In the genomic region with DNA sequence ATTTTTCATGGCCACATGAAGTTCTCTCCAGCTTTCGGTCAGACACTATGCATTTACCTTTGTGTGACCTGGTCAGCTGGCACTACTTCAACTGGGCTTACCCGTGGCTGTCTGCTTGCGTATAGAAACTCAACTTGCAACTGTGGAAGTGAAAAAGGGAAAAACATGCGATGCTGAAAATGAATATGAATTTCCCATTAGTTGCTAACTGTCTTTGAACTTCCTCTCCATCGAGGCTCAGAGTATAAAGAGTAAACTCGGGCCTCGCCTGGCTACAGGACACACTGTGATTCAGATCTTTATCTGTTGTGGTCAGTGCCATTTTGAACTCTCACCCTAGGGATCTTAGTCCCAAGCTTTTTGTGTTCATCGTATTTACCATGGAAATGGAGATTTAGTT, we compare ENCODE assay signal across 2 cellular contexts.
TF ChIP-seq lines count a peak whose summit lies in the region.

No MANE protein-coding gene starts in this region.

TF ChIP-seq in HepG2, 621 proteins besides CTCF, POLR2A, EP300 and RAD21:
- TF ChIP-seq TBX3 (IDR thresholded peaks at IDR 0.05; ENCODE audit: borderline replicate concordance), result no peak
- no peak for TF ChIP-seq NR2C2 (CRISPR knock-in tag; IDR thresholded peaks at IDR 0.05; ENCODE audit: borderline replicate concordance)
- peak; percentile 13; the same call in 1 of the 2 replicates for TF ChIP-seq TCF7 (IDR thresholded peaks at IDR 0.05; ENCODE audit: low read depth)
- no peak for TF ChIP-seq ZBTB20 (CRISPR knock-in tag; IDR thresholded peaks at IDR 0.05; ENCODE audit: borderline replicate concordance, low read depth)
- no peak for TF ChIP-seq ZNF777 (CRISPR knock-in tag; IDR thresholded peaks at IDR 0.05)
- TF ChIP-seq ZNF644 (CRISPR knock-in tag; IDR thresholded peaks at IDR 0.05; ENCODE audit: low read depth), result 0 out of 2 replicates have a peak, but pooled peaks have one; percentile 55
- TF ChIP-seq, protein P1, sequence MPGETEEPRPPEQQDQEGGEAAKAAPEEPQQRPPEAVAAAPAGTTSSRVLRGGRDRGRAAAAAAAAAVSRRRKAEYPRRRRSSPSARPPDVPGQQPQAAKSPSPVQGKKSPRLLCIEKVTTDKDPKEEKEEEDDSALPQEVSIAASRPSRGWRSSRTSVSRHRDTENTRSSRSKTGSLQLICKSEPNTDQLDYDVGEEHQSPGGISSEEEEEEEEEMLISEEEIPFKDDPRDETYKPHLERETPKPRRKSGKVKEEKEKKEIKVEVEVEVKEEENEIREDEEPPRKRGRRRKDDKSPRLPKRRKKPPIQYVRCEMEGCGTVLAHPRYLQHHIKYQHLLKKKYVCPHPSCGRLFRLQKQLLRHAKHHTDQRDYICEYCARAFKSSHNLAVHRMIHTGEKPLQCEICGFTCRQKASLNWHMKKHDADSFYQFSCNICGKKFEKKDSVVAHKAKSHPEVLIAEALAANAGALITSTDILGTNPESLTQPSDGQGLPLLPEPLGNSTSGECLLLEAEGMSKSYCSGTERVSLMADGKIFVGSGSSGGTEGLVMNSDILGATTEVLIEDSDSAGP (CRISPR knock-in tag; IDR thresholded peaks at IDR 0.05; ENCODE audit: borderline replicate concordance), result no peak
- TF ChIP-seq, protein P2, sequence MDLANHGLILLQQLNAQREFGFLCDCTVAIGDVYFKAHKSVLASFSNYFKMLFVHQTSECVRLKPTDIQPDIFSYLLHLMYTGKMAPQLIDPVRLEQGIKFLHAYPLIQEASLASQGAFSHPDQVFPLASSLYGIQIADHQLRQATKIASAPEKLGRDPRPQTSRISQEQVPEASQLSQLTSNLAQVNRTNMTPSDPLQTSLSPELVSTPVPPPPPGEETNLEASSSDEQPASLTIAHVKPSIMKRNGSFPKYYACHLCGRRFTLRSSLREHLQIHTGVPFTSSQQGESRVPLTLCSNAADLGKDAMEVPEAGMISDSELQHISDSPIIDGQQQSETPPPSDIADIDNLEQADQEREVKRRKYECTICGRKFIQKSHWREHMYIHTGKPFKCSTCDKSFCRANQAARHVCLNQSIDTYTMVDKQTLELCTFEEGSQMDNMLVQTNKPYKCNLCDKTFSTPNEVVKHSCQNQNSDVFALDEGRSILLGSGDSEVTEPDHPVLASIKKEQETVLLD (CRISPR knock-in tag; IDR thresholded peaks at IDR 0.05; ENCODE audit: low read depth), result no peak
- TF ChIP-seq, protein P3, sequence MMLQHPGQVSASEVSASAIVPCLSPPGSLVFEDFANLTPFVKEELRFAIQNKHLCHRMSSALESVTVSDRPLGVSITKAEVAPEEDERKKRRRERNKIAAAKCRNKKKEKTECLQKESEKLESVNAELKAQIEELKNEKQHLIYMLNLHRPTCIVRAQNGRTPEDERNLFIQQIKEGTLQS (CRISPR knock-in tag; IDR thresholded peaks at IDR 0.05), result no peak
- TF ChIP-seq ZNF383 (CRISPR knock-in tag; IDR thresholded peaks at IDR 0.05; ENCODE audit: borderline replicate concordance), result no peak
- TF ChIP-seq ZNF556 (CRISPR knock-in tag; IDR thresholded peaks at IDR 0.05; ENCODE audit: borderline replicate concordance), result no peak
- TF ChIP-seq, protein P4, sequence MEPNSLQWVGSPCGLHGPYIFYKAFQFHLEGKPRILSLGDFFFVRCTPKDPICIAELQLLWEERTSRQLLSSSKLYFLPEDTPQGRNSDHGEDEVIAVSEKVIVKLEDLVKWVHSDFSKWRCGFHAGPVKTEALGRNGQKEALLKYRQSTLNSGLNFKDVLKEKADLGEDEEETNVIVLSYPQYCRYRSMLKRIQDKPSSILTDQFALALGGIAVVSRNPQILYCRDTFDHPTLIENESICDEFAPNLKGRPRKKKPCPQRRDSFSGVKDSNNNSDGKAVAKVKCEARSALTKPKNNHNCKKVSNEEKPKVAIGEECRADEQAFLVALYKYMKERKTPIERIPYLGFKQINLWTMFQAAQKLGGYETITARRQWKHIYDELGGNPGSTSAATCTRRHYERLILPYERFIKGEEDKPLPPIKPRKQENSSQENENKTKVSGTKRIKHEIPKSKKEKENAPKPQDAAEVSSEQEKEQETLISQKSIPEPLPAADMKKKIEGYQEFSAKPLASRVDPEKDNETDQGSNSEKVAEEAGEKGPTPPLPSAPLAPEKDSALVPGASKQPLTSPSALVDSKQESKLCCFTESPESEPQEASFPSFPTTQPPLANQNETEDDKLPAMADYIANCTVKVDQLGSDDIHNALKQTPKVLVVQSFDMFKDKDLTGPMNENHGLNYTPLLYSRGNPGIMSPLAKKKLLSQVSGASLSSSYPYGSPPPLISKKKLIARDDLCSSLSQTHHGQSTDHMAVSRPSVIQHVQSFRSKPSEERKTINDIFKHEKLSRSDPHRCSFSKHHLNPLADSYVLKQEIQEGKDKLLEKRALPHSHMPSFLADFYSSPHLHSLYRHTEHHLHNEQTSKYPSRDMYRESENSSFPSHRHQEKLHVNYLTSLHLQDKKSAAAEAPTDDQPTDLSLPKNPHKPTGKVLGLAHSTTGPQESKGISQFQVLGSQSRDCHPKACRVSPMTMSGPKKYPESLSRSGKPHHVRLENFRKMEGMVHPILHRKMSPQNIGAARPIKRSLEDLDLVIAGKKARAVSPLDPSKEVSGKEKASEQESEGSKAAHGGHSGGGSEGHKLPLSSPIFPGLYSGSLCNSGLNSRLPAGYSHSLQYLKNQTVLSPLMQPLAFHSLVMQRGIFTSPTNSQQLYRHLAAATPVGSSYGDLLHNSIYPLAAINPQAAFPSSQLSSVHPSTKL (CRISPR knock-in tag; IDR thresholded peaks at IDR 0.05), result 0 out of 2 replicates have a peak, but pooled peaks have one; percentile 11
- TF ChIP-seq RBM22 (optimal IDR thresholded peaks at IDR 0.05; ENCODE audit: low read length), result no peak

TF ChIP-seq in GM12878, 131 proteins besides CTCF, POLR2A, EP300 and RAD21 (continues in another document):
- peak; percentile 19; the same call in 1 of the 2 replicates for TF ChIP-seq IKZF1 (conservative IDR thresholded peaks at IDR 0.05)
- TF ChIP-seq POLR2AphosphoS5 (IDR thresholded peaks at IDR 0.05; ENCODE audit: low read length), result no peak
- TF ChIP-seq, protein P5, sequence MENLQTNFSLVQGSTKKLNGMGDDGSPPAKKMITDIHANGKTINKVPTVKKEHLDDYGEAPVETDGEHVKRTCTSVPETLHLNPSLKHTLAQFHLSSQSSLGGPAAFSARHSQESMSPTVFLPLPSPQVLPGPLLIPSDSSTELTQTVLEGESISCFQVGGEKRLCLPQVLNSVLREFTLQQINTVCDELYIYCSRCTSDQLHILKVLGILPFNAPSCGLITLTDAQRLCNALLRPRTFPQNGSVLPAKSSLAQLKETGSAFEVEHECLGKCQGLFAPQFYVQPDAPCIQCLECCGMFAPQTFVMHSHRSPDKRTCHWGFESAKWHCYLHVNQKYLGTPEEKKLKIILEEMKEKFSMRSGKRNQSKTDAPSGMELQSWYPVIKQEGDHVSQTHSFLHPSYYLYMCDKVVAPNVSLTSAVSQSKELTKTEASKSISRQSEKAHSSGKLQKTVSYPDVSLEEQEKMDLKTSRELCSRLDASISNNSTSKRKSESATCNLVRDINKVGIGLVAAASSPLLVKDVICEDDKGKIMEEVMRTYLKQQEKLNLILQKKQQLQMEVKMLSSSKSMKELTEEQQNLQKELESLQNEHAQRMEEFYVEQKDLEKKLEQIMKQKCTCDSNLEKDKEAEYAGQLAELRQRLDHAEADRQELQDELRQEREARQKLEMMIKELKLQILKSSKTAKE (IDR thresholded peaks at IDR 0.05; ENCODE audit: low read depth, poor library complexity, severe bottlenecking), result peak; percentile 17
- no peak for TF ChIP-seq NR2C1 (IDR thresholded peaks at IDR 0.05)
- no peak for TF ChIP-seq HCFC1 (IDR thresholded peaks at IDR 0.05; ENCODE audit: low read length)
- TF ChIP-seq ZNF217 (IDR thresholded peaks at IDR 0.05), result no peak
- TF ChIP-seq FOS (IDR thresholded peaks at IDR 0.05; ENCODE audit: borderline replicate concordance, extremely low read depth, insufficient read length), result no peak
- TF ChIP-seq HDAC2 (IDR thresholded peaks at IDR 0.05), result no peak
- TF ChIP-seq JUNB (IDR thresholded peaks at IDR 0.05), result peak; percentile 44
- TF ChIP-seq, protein P6, sequence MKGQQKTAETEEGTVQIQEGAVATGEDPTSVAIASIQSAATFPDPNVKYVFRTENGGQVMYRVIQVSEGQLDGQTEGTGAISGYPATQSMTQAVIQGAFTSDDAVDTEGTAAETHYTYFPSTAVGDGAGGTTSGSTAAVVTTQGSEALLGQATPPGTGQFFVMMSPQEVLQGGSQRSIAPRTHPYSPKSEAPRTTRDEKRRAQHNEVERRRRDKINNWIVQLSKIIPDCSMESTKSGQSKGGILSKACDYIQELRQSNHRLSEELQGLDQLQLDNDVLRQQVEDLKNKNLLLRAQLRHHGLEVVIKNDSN (IDR thresholded peaks at IDR 0.05; ENCODE audit: borderline replicate concordance, extremely low read length, insufficient read depth, low read depth, low read length), result no peak
- peak in 1 of 2 experiments; percentile 61; a peak in 1 of 4 replicates for TF ChIP-seq ETV6 (conservative IDR thresholded peaks at IDR 0.05 in 1 of 2, IDR thresholded peaks at IDR 0.05 in 1 of 2; ENCODE audit: borderline replicate concordance in 1 of 2, low read depth in 1 of 2)
- TF ChIP-seq MTA3 (IDR thresholded peaks at IDR 0.05; ENCODE audit: borderline replicate concordance, low read length), result no peak
- TF ChIP-seq, protein P7, sequence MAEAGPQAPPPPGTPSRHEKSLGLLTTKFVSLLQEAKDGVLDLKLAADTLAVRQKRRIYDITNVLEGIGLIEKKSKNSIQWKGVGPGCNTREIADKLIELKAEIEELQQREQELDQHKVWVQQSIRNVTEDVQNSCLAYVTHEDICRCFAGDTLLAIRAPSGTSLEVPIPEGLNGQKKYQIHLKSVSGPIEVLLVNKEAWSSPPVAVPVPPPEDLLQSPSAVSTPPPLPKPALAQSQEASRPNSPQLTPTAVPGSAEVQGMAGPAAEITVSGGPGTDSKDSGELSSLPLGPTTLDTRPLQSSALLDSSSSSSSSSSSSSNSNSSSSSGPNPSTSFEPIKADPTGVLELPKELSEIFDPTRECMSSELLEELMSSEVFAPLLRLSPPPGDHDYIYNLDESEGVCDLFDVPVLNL (IDR thresholded peaks at IDR 0.05; ENCODE audit: low read depth, low read length), result no peak
- no peak for TF ChIP-seq YBX1 (IDR thresholded peaks at IDR 0.05)
- no peak for TF ChIP-seq NFYA (IDR thresholded peaks at IDR 0.05; ENCODE audit: borderline replicate concordance, low read depth, low read length)
- TF ChIP-seq, protein P8, sequence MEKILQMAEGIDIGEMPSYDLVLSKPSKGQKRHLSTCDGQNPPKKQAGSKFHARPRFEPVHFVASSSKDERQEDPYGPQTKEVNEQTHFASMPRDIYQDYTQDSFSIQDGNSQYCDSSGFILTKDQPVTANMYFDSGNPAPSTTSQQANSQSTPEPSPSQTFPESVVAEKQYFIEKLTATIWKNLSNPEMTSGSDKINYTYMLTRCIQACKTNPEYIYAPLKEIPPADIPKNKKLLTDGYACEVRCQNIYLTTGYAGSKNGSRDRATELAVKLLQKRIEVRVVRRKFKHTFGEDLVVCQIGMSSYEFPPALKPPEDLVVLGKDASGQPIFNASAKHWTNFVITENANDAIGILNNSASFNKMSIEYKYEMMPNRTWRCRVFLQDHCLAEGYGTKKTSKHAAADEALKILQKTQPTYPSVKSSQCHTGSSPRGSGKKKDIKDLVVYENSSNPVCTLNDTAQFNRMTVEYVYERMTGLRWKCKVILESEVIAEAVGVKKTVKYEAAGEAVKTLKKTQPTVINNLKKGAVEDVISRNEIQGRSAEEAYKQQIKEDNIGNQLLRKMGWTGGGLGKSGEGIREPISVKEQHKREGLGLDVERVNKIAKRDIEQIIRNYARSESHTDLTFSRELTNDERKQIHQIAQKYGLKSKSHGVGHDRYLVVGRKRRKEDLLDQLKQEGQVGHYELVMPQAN (conservative IDR thresholded peaks at IDR 0.05), result no peak
- TF ChIP-seq POU2F2 (IDR thresholded peaks at IDR 0.05; ENCODE audit: borderline replicate concordance, low read depth, low read length), result peak; percentile 15; the same call in 1 of the 3 replicates
- no peak for TF ChIP-seq ZNF384 (IDR thresholded peaks at IDR 0.05; ENCODE audit: borderline replicate concordance, low read depth, low read length)
- TF ChIP-seq SIX5 (IDR thresholded peaks at IDR 0.05; ENCODE audit: low read depth, low read length, severe bottlenecking), result no peak
- TF ChIP-seq TAF1 (IDR thresholded peaks at IDR 0.05; ENCODE audit: borderline replicate concordance, low read depth, low read length), result no peak
- TF ChIP-seq POLR2AphosphoS2 (IDR thresholded peaks at IDR 0.05; ENCODE audit: low read depth, low read length), result no peak
- no peak for TF ChIP-seq ZNF622 (IDR thresholded peaks at IDR 0.05)
- TF ChIP-seq YY1 (IDR thresholded peaks at IDR 0.05; ENCODE audit: low read depth, low read length), result no peak
- no peak for TF ChIP-seq EZH2 (IDR thresholded peaks at IDR 0.05; ENCODE audit: borderline replicate concordance, control insufficient read depth, low read depth, low read length)
- TF ChIP-seq, protein P3 (IDR thresholded peaks at IDR 0.05; ENCODE audit: borderline replicate concordance, extremely low read depth, low read depth, low read length), result no peak
- no peak for TF ChIP-seq LARP7 (IDR thresholded peaks at IDR 0.05)
- 0 out of 2 replicates have a peak, but pooled peaks have one; percentile 50 for TF ChIP-seq PAX5 (IDR thresholded peaks at IDR 0.05; ENCODE audit: borderline replicate concordance, low read depth, low read length)
- TF ChIP-seq ZBED1 (IDR thresholded peaks at IDR 0.05; ENCODE audit: borderline replicate concordance), result no peak
- TF ChIP-seq MXI1 (IDR thresholded peaks at IDR 0.05; ENCODE audit: low read depth, low read length), result no peak
- no peak for TF ChIP-seq SRF (IDR thresholded peaks at IDR 0.05; ENCODE audit: low read depth in 2 of 2, low read length in 2 of 2)
- TF ChIP-seq TARDBP (IDR thresholded peaks at IDR 0.05; ENCODE audit: borderline replicate concordance), result no peak
- TF ChIP-seq PAX8 (IDR thresholded peaks at IDR 0.05), result no peak
- TF ChIP-seq, protein P9, sequence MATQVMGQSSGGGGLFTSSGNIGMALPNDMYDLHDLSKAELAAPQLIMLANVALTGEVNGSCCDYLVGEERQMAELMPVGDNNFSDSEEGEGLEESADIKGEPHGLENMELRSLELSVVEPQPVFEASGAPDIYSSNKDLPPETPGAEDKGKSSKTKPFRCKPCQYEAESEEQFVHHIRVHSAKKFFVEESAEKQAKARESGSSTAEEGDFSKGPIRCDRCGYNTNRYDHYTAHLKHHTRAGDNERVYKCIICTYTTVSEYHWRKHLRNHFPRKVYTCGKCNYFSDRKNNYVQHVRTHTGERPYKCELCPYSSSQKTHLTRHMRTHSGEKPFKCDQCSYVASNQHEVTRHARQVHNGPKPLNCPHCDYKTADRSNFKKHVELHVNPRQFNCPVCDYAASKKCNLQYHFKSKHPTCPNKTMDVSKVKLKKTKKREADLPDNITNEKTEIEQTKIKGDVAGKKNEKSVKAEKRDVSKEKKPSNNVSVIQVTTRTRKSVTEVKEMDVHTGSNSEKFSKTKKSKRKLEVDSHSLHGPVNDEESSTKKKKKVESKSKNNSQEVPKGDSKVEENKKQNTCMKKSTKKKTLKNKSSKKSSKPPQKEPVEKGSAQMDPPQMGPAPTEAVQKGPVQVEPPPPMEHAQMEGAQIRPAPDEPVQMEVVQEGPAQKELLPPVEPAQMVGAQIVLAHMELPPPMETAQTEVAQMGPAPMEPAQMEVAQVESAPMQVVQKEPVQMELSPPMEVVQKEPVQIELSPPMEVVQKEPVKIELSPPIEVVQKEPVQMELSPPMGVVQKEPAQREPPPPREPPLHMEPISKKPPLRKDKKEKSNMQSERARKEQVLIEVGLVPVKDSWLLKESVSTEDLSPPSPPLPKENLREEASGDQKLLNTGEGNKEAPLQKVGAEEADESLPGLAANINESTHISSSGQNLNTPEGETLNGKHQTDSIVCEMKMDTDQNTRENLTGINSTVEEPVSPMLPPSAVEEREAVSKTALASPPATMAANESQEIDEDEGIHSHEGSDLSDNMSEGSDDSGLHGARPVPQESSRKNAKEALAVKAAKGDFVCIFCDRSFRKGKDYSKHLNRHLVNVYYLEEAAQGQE (IDR thresholded peaks at IDR 0.05; ENCODE audit: low read depth, low read length), result no peak
- 0 out of 2 replicates have a peak, but pooled peaks have one; percentile 42 for TF ChIP-seq IRF4 (IDR thresholded peaks at IDR 0.05; ENCODE audit: low read depth, low read length)
